In the genomic region with DNA sequence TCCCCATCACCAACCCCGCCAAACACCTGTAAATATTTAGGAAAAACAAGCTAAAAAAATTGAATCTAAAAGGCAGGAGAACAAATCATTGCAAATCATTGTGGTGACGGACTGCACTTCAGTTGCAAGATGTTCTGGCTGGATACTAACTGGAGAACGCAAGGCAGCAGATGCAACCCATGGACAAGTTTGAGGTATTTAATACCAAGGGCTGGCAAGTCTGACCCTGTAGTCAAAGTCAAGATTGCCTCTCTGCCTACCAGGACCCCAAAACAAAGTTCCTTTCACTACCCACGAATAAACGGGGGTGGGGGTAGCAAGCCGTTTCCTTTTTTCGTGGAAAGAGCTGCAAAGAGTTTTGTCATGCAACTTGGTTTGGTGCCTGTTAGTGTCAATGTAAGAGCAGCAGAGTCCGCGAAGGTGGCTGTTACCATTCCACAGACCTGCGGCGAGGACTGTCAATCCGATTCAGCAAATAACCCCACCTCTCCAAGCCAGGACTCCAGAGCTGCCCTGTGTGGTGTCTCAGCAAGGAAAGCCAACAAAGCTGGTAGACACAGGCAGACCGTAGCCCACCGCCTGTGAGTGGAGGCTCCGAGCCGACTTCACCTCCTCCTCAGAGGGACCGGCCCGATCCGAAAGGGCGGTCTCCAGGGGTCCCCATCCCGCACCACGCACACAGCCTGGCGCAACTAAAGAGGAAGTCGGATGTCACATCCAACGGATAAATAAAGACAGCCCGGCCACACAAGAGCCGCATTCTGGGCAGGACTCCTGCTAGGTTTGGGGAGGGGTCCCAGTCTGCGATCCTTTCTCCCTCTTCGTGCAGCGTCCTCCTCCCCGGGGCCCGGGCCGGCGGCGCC, we compare ENCODE assay signal across 8 cellular contexts. TPM values are rescaled to one million over a fixed set of nuclear protein-coding genes. Genes with fewer than 3 reads are reported as not detected.
DNase-seq lines count a peak whose midpoint lies in the region; ATAC-seq and TF ChIP-seq lines count a peak whose summit lies in the region.

No MANE protein-coding gene starts in this region.

- ATAC-seq in GM19025 (IDR thresholded peaks at IDR 0.05; ENCODE audit: low read depth, unreplicated experiment): peak; percentile 1

- no peak overlapping the region for H3K27ac ChIP-seq in A673 (ENCODE audit: low read depth, low read length, poor library complexity, severe bottlenecking)
- H3K27ac ChIP-seq in vagina: peak overlapping the region; percentile 89

- peak overlapping the region; percentile 89 for H3K4me3 Mint-ChIP-seq in osteocyte (ENCODE audit: unreplicated experiment)

- no TSS peak for BruUV-seq in A673 (replicated peaks; lab: Mats Ljungman, UMichigan)

- H3K4me1 ChIP-seq in A673 (ENCODE audit: insufficient read depth, low read length, poor library complexity, severe bottlenecking): peaks cover 16% of the 10 kb centered on the region
- peaks cover 50% of the 10 kb centered on the region for H3K4me1 ChIP-seq in vagina

- intact Hi-C loops in A673 (cut with micrococcal nuclease; ENCODE audit: unreplicated experiment): loop anchor here (2.0 to 5.0 kb wide), 2 partner anchors 119 to 197 kb away; no protein-coding TSS in a partner anchor
- intact Hi-C loops in head of caudate nucleus (cut with DNase I): loop anchor here (5.0 to 10.0 kb wide), 3 partner anchors 122 to 295 kb away; no protein-coding TSS in a partner anchor
- intact Hi-C loops in vagina (cut with DNase I): loop anchor here (10.0 kb wide), 2 partner anchors 115 to 185 kb away; no protein-coding TSS in a partner anchor

- TF ChIP-seq CTCF in A673 (conservative IDR thresholded peaks at IDR 0.05; ENCODE audit: low read depth, low read length) (no peak), osteocyte (IDR thresholded peaks at IDR 0.05) (no peak), vagina (IDR thresholded peaks at IDR 0.05) (no peak)

- H3K27me3 Mint-ChIP-seq in osteocyte (ENCODE audit: unreplicated experiment): peaks cover 4% of the 10 kb centered on the region

- H3K9me3 Mint-ChIP-seq in osteocyte (ENCODE audit: unreplicated experiment): no peaks in the 10 kb centered on the region

- peak overlapping the region; percentile 81 for H3K27ac Mint-ChIP-seq in osteocyte (ENCODE audit: unreplicated experiment)

- H3K27me3 ChIP-seq in A673 (replicated peaks; ENCODE audit: insufficient read depth, low read depth, low read length, poor library complexity) (no peaks in the 10 kb centered on the region), vagina (no peaks in the 10 kb centered on the region)

- H3K36me3 ChIP-seq in A673 (ENCODE audit: insufficient read depth, low read length, poor library complexity, severe bottlenecking) (no peaks in the 10 kb centered on the region), vagina (no peaks in the 10 kb centered on the region)

- POLR2A ChIA-PET in A673 (lab: Charles Lee; ENCODE audit: low non-redundant PET): interaction anchor here (0.6 kb wide), 1 partner anchor 9 kb away, joined by 3 read pairs; no protein-coding TSS in a partner anchor

- peak; percentile 22 for DNase-seq in A673 (ENCODE audit: low spot score)
- DNase-seq in NCI-H345 treated with DMSO at 0.1 percent for 48 hours (lab: John Stamatoyannopoulos, UW; ENCODE audit: unreplicated experiment): peak; percentile 44
- peak; percentile 37 for DNase-seq in activated gamma-delta T cell treated with anti-CD3 and anti-CD28 coated beads, Interleukin-2, amount 50 U/mL, for 16 hours (ENCODE audit: low read depth)
- DNase-seq in head of caudate nucleus: peak in 37 of 42 donors; percentile 11 to 62 (median 28)
- no peak for DNase-seq in osteocyte (ENCODE audit: extremely low spot score, unreplicated experiment)
- no peak for DNase-seq in vagina (ENCODE audit: extremely low spot score in 2 of 2)
- no peak for DNase-seq in inferior parietal cortex (ENCODE audit: extremely low spot score)

- H3K36me3 Mint-ChIP-seq in osteocyte (ENCODE audit: unreplicated experiment): no peaks in the 10 kb centered on the region

- CTCF ChIA-PET in A673 (lab: Charles Lee): no interaction called here

- H3K4me3 ChIP-seq in A673 (ENCODE audit: low read depth, low read length, poor library complexity, severe bottlenecking): peak overlapping the region; percentile 61
- peak overlapping the region; percentile 76 to 85 for H3K4me3 ChIP-seq in vagina

- no peaks in the 10 kb centered on the region for H3K9me3 ChIP-seq in A673 (ENCODE audit: low read depth, low read length, poor library complexity, severe bottlenecking)
- no peaks in the 10 kb centered on the region for H3K9me3 ChIP-seq in vagina

- H3K4me1 Mint-ChIP-seq in osteocyte (ENCODE audit: unreplicated experiment): peaks cover 7% of the 10 kb centered on the region

- TF ChIP-seq POLR2A in vagina (IDR thresholded peaks at IDR 0.05): no peak

RNA-seq across cellular contexts. Expression of a gene that starts 1.0 kb away (rescaled TPM):
- total RNA-seq in A673 (2021) (17.0 and 22.2 TPM in 2 replicates), osteocyte (14.3 and 16.6 TPM in 2 replicates), vagina (46.4 TPM)

Comparison
In these comparisons a context has a peak if more than half of its experiments do, and no peak if none do; other contexts are left out.
1. DNase-seq: peak in A673 (single experiment), NCI-H345 treated with DMSO at 0.1 percent for 48 hours (single experiment), activated gamma-delta T cell treated with anti-CD3 and anti-CD28 coated beads, Interleukin-2, amount 50 U/mL, for 16 hours (single experiment) and head of caudate nucleus (37 of 42); none in osteocyte (single experiment), vagina (0 of 2) and inferior parietal cortex (single experiment).